Comparison of ENCODE assay signal across 26 cellular contexts in the genomic region with DNA sequence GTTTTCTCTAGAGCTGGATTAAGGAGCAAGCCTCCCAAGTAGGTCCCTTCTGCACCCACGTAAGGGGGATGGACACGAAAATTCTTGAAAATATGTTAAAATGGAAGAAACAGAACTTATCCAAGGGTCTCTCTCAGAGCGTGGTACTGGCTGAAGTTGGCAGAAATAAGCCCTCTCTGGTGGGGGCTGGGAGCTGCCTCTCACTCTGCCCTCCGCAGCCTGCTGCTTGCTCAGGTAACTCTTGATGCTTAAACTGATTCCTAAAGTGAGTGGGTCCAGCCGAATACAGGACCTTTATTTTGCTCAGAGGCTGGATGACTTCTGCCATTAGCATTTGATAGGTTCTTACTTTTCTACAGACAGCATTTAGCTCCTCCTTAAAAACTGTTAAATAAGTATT.
"Had no signal": no experiment of that assay in that cellular context is flagged by ENCODE, and none has a peak within 500 bp of the region (broad histone marks: within the 10 kb centered on the region; RNA-seq: fewer than 3 reads in every experiment).

No MANE protein-coding gene starts in this region.

- ATAC-seq: activated T-cell treated with anti-CD3 and anti-CD28 coated beads, Interleukin-2, amount 50 U/mL, for 72 hours; esophagus mucosa; heart left ventricle; left lobe of liver; lower lobe of right lung; naive thymus-derived CD8-positive, alpha-beta T cell; stimulated activated naive B cell treated with anti-CD40 and anti-IgM and Interleukin-4, amounts not matched to agents 10 μg/mL and 1 μg/mL and 100 μg/mL, for 72 hours; upper lobe of right lung had no signal

- H3K4me3 Mint-ChIP-seq: activated naive CD8-positive, alpha-beta T cell; activated T-cell treated with anti-CD3 and anti-CD28 coated beads, Interleukin-2, amount 50 U/mL, for 72 hours; central memory CD8-positive, alpha-beta T cell; dendritic cell treated with granulocyte-macrophage colony-stimulating factor and Interleukin-4, amounts not matched to agents 40 ng/mL and 50 ng/mL, for 4 days; endodermal cell; naive thymus-derived CD8-positive, alpha-beta T cell; neural crest cell; stimulated activated naive B cell treated with anti-CD40 and anti-IgM and Interleukin-4, amounts not matched to agents 10 μg/mL and 1 μg/mL and 100 μg/mL, for 72 hours had no signal

- H3K27ac Mint-ChIP-seq: activated naive CD8-positive, alpha-beta T cell; activated T-cell treated with anti-CD3 and anti-CD28 coated beads, Interleukin-2, amount 50 U/mL, for 72 hours; dendritic cell treated with granulocyte-macrophage colony-stimulating factor and Interleukin-4, amounts not matched to agents 40 ng/mL and 50 ng/mL, for 4 days; endodermal cell; naive thymus-derived CD8-positive, alpha-beta T cell; stimulated activated naive B cell treated with anti-CD40 and anti-IgM and Interleukin-4, amounts not matched to agents 10 μg/mL and 1 μg/mL and 100 μg/mL, for 72 hours had no signal

- H3K27me3 Mint-ChIP-seq: central memory CD8-positive, alpha-beta T cell; dendritic cell treated with granulocyte-macrophage colony-stimulating factor and Interleukin-4, amounts not matched to agents 40 ng/mL and 50 ng/mL, for 4 days; naive thymus-derived CD8-positive, alpha-beta T cell; stimulated activated naive B cell treated with anti-CD40 and anti-IgM and Interleukin-4, amounts not matched to agents 10 μg/mL and 1 μg/mL and 100 μg/mL, for 72 hours had no signal

- H3K4me3 ChIP-seq: heart left ventricle, lower lobe of right lung, right atrium auricular region, stomach, tibial artery, upper lobe of right lung had no signal

- H3K27me3 ChIP-seq: heart left ventricle, right atrium auricular region, stomach, tibial artery, upper lobe of right lung had no signal

- H3K4me1 Mint-ChIP-seq: central memory CD8-positive, alpha-beta T cell; endodermal cell; naive thymus-derived CD8-positive, alpha-beta T cell; neural crest cell; stimulated activated naive B cell treated with anti-CD40 and anti-IgM and Interleukin-4, amounts not matched to agents 10 μg/mL and 1 μg/mL and 100 μg/mL, for 72 hours had no signal

- H3K9me3 ChIP-seq: lower lobe of right lung, upper lobe of right lung had no signal

- H3K36me3 Mint-ChIP-seq: activated naive CD8-positive, alpha-beta T cell; stimulated activated naive B cell treated with anti-CD40 and anti-IgM and Interleukin-4, amounts not matched to agents 10 μg/mL and 1 μg/mL and 100 μg/mL, for 72 hours had no signal

- H3K36me3 ChIP-seq: lower lobe of right lung, right atrium auricular region, stomach, tibial artery, upper lobe of right lung had no signal

- DNase-seq: activated CD4-positive, alpha-beta T cell treated with anti-CD3 and anti-CD28 coated beads for 1 hour; activated naive CD4-positive, alpha-beta T cell; activated T-cell treated with anti-CD3 and anti-CD28 coated beads for 4 hours; anterior cingulate cortex; endodermal cell; foreskin fibroblast; heart left ventricle; lower lobe of right lung; mesenchymal stem cell; naive thymus-derived CD8-positive, alpha-beta T cell; occipital lobe; stimulated activated CD4-positive, alpha-beta T cell treated with anti-CD3 and anti-CD28 coated beads, Interleukin-15, amount 100 ng/mL, for 24 hours; stimulated activated CD4-positive, alpha-beta T cell treated with anti-CD3 and anti-CD28 coated beads, Interleukin-2, amount 100 ng/mL, for 24 hours; stimulated activated naive B cell treated with anti-CD40 and anti-IgM and Interleukin-4, amounts not matched to agents 10 μg/mL and 1 μg/mL and 100 μg/mL, for 72 hours; stomach; tibial artery; upper lobe of right lung had no signal

- H3K27ac ChIP-seq: heart left ventricle, lower lobe of right lung, right atrium auricular region, stomach, tibial artery, upper lobe of right lung had no signal

- H3K4me1 ChIP-seq: heart left ventricle, lower lobe of right lung, right atrium auricular region, stomach, tibial artery, upper lobe of right lung had no signal

- FAIRE-seq: bronchial epithelial cell had no signal
